Comparison of ENCODE assay signal across 17 cellular contexts in the genomic region with DNA sequence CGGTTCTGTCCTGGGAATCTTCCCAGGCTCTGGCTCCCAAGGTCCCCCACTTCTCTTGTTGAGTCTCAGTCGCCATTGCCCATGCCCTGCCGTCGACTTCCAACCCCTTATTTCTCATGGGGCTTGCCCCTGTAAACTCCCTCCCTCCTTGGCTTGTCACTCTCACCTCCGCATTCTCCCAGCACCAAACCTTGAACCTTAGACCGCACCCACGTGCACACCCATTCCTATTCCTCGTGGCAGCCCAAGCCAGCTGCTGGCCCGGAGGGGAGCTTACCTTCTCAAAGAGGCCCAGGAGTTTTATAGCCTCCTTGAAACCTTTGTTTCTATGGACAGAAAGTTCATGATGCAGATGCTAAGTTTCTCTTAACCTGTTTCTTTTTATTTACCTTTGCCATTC. TPM values are rescaled to one million over a fixed set of nuclear protein-coding genes. Genes with fewer than 3 reads are reported as not detected.
A peak's percentile ranks its signal among the peaks of the same experiment; 100 is the strongest.
DNase-seq lines count a peak whose midpoint lies in the region; TF ChIP-seq lines count a peak whose summit lies in the region.
"Had no signal": no experiment of that assay in that cellular context is flagged by ENCODE, and none has a peak within 500 bp of the region (broad histone marks: within the 10 kb centered on the region; RNA-seq: fewer than 3 reads in every experiment).

No MANE protein-coding gene starts in this region.

- H3F3A ChIP-seq in Loucy (ENCODE audit: low read depth) = peaks cover 4% of the 10 kb centered on the region; the same call in 1 of the 2 replicates

- H3K36me3 Mint-ChIP-seq in nephron (ENCODE audit: low read depth) = peaks cover 18% of the 10 kb centered on the region

- H3K9me3 ChIP-seq in Loucy (ENCODE audit: insufficient read depth, low read depth, low read length) (no peaks in the 10 kb centered on the region), duodenal mucosa (ENCODE audit: control insufficient read depth in 1 of 2, low read length in 2 of 2) (no peaks in the 10 kb centered on the region), subcutaneous abdominal adipose tissue (ENCODE audit: control insufficient read depth in 5 of 5, low read length in 5 of 5) (no peaks in the 10 kb centered on the region)
- H3K9me3 ChIP-seq: HAP-1, SK-N-SH had no signal

- H3K4me3 ChIP-seq in Loucy (ENCODE audit: low read length, poor library complexity, severe bottlenecking) (no peak overlapping the region), duodenal mucosa (ENCODE audit: low read depth in 1 of 2, low read length in 2 of 2) (peak overlapping the region; percentile 5 to 7), subcutaneous abdominal adipose tissue (ENCODE audit: low read depth in 1 of 5, low read length in 5 of 5) (no peak overlapping the region)
- H3K4me3 ChIP-seq: HAP-1 had no signal

- DNase-seq in cardiac septum (ENCODE audit: low spot score) (no peak), SK-N-DZ (ENCODE audit: low spot score) (no peak), NCI-H1092 treated with DMSO at 0.1 percent for 48 hours (lab: John Stamatoyannopoulos, UW) (no peak), SIG-M5 (lab: John Stamatoyannopoulos, UW) (no peak)
- DNase-seq: C1 segment of cervical spinal cord; NCI-H1092; NCI-H510A; NCI-H748 treated with DMSO at 0.1 percent for 48 hours; NK-92 treated with Interleukin-12 subunit alpha and Interleukin-12 subunit beta, amount 100 ng/mL, for 24 hours; Right ventricle myocardium superior; SK-N-SH had no signal

- peak overlapping the region in 2 of 3 experiments; percentile 8 to 62 for H3K27ac Mint-ChIP-seq in nephron

- H3K79me2 ChIP-seq in Loucy (ENCODE audit: insufficient read depth, low read length) = peaks cover 44% of the 10 kb centered on the region

- H3K9ac ChIP-seq in Loucy (ENCODE audit: low read depth, low read length, poor library complexity, severe bottlenecking) (no peak overlapping the region), duodenal mucosa (ENCODE audit: low read depth in 1 of 2, low read length in 2 of 2) (peak overlapping the region in 1 of 2 donors; percentile 13), subcutaneous abdominal adipose tissue (ENCODE audit: low read length in 5 of 5) (no peak overlapping the region)
- H3K9ac ChIP-seq: SK-N-SH had no signal

- H3K27me3 Mint-ChIP-seq in nephron (ENCODE audit: low read depth) = peaks cover 10% of the 10 kb centered on the region

- H3K4me2 ChIP-seq in Loucy (ENCODE audit: low read depth, low read length, poor library complexity, severe bottlenecking) = peak overlapping the region; percentile 80
- H3K4me2 ChIP-seq: SK-N-SH had no signal

- H3K4me3 Mint-ChIP-seq in nephron = peak overlapping the region in 1 of 3 experiments; percentile 62

- H3K9me2 ChIP-seq in Loucy (replicated peaks; ENCODE audit: low read depth, low read length) = no peaks in the 10 kb centered on the region
- H3K9me2 ChIP-seq: SK-N-SH had no signal

- peaks cover 69% of the 10 kb centered on the region for H3K4me1 Mint-ChIP-seq in nephron

- intact Hi-C loops in cardiac septum (cut with DNase I) = no loop called here

- no peak overlapping the region for H3K27ac ChIP-seq in duodenal mucosa (ENCODE audit: low read depth, low read length)
- H3K27ac ChIP-seq in subcutaneous abdominal adipose tissue (ENCODE audit: low read depth, low read length) = peak overlapping the region; percentile 74
- H3K27ac ChIP-seq: HL-60 had no signal

- H3K4me1 ChIP-seq in Loucy (ENCODE audit: insufficient read depth, low read length, poor library complexity, severe bottlenecking) (peaks cover 79% of the 10 kb centered on the region), duodenal mucosa (ENCODE audit: control insufficient read depth in 1 of 2, insufficient read depth in 2 of 2, low read length in 2 of 2) (peaks cover 46 to 62% of the 10 kb centered on the region in 2 donors), subcutaneous abdominal adipose tissue (ENCODE audit: control insufficient read depth in 5 of 5, insufficient read depth in 5 of 5, low read length in 5 of 5) (peaks cover 25 to 83% (median 68%) of the 10 kb centered on the region in 5 donors)

- H3K27me3 ChIP-seq in Loucy (ENCODE audit: insufficient read depth, low read length, poor library complexity, severe bottlenecking) = no peaks in the 10 kb centered on the region
- no peaks in the 10 kb centered on the region for H3K27me3 ChIP-seq in duodenal mucosa (ENCODE audit: control insufficient read depth in 1 of 2, insufficient read depth in 2 of 2, low read length in 2 of 2)
- no peaks in the 10 kb centered on the region for H3K27me3 ChIP-seq in subcutaneous abdominal adipose tissue (ENCODE audit: control insufficient read depth in 5 of 5, insufficient read depth in 4 of 5, low read length in 5 of 5)

- no peaks in the 10 kb centered on the region for H4K20me1 ChIP-seq in Loucy (ENCODE audit: insufficient read depth, low read length, poor library complexity, severe bottlenecking)

- TF ChIP-seq CTCF in Loucy (conservative IDR thresholded peaks at IDR 0.05; ENCODE audit: low read length) = no peak
- TF ChIP-seq CTCF in nephron (IDR thresholded peaks at IDR 0.05; ENCODE audit: unreplicated experiment in 3 of 3) = no peak

- H3K36me3 ChIP-seq in Loucy (ENCODE audit: insufficient read depth, low read length) (no peaks in the 10 kb centered on the region), duodenal mucosa (ENCODE audit: control insufficient read depth in 1 of 2, insufficient read depth in 2 of 2, low read length in 2 of 2) (peaks cover 10 to 30% of the 10 kb centered on the region in 2 donors), subcutaneous abdominal adipose tissue (ENCODE audit: control insufficient read depth in 5 of 5, insufficient read depth in 5 of 5, low read length in 5 of 5) (peaks cover 3 to 48% (median 42%) of the 10 kb centered on the region in 5 donors)

- H3K9me3 Mint-ChIP-seq in nephron = no peaks in the 10 kb centered on the region

- no peak overlapping the region for H2AFZ ChIP-seq in Loucy (ENCODE audit: low read length)

RNA-seq across cellular contexts. Expression of a gene that starts 4.6 kb away (rescaled TPM):
- total RNA-seq in cardiac septum = 13.4 TPM
- polyA plus RNA-seq in SK-N-DZ (2014; cell fraction: cytosol; rRNA removed) = 4.4 and 5.8 TPM in 2 replicates
- polyA plus RNA-seq in SK-N-DZ (2014; cell fraction: nucleus; rRNA removed) = 3.3 and 3.5 TPM in 2 replicates

Comparison
In these comparisons a context has a peak if more than half of its experiments do, and no peak if none do; other contexts are left out.
1. H3K4me3 ChIP-seq: peak in duodenal mucosa (2 of 2); none in Loucy (single experiment) and subcutaneous abdominal adipose tissue (0 of 5).